ENCODE assay signal across 10 cellular contexts in the genomic region with DNA sequence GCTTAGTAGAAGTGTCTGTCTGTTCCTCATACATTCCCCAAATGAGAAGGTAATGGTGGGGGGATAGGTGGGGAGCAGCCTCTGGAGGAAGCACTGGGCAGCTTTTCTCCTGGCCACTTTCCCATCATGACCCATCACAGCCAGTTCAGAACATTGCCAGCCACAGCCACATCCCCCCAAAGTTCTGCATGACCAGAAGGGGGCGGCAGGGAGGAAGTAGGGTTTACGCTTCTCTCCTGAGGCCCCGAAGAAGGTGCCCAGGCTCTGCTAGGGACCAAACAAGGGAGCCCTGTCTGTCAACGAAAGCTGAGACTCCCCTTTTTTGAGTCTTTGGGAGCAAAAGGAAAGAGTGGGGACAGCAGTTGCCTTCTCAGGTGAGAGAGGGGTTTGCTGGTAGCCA. TPM values are rescaled to one million over a fixed set of nuclear protein-coding genes. Genes with fewer than 3 reads are reported as not detected.
DNase-seq lines count a peak whose midpoint lies in the region; ATAC-seq and TF ChIP-seq lines count a peak whose summit lies in the region.
"Had no signal": no experiment of that assay in that cellular context is flagged by ENCODE, and none has a peak within 500 bp of the region (broad histone marks: within the 10 kb centered on the region; RNA-seq: fewer than 3 reads in every experiment).

No MANE protein-coding gene starts in this region.

- intact Hi-C loops in activated CD4-positive, alpha-beta T cell treated with anti-CD3 and anti-CD28 coated beads for 36 hours (cut with DNase I, micrococcal nuclease): no loop called here
- intact Hi-C loops in gastrocnemius medialis (cut with DNase I; ENCODE audit: low total_unique reads): loop anchor here (5.0 to 10.0 kb wide), 3 partner anchors 650 to 1597 kb away; no protein-coding TSS in a partner anchor

- H3K9me3 ChIP-seq in Loucy (ENCODE audit: insufficient read depth, low read depth, low read length) (no peaks in the 10 kb centered on the region), gastrocnemius medialis (no peaks in the 10 kb centered on the region)

- ATAC-seq in activated CD4-positive, alpha-beta T cell treated with anti-CD3 and anti-CD28 coated beads for 36 hours: no peak
- ATAC-seq in gastrocnemius medialis: no peak
- no peak for ATAC-seq in activated T-helper 17 cell treated with anti-CD3 and anti-CD28 coated beads, Interleukin-2, amount 50 U/mL, for 72 hours (replicated peaks)
- no peak for ATAC-seq in stimulated activated naive B cell treated with anti-CD40 and anti-IgM and Interleukin-4, amounts not matched to agents 10 μg/mL and 1 μg/mL and 100 μg/mL, for 72 hours (replicated peaks)
- ATAC-seq: stimulated activated naive CD8-positive, alpha-beta T cell treated with anti-CD3 and anti-CD28 coated beads, Interleukin-15, amount 100 ng/mL, for 72 hours had no signal

- in situ Hi-C loops in gastrocnemius medialis (cut with MboI; ENCODE audit: low sequenced_read_pairs in 4 of 4): loop anchor here in 3 of 4 donors (5.0 to 25.0 kb wide), 7 partner anchors 200 to 1027 kb away; no protein-coding TSS in a partner anchor

- no peaks in the 10 kb centered on the region for H3K9me3 Mint-ChIP-seq in activated CD4-positive, alpha-beta T cell treated with anti-CD3 and anti-CD28 coated beads for 36 hours (ENCODE audit: low read depth)
- H3K9me3 Mint-ChIP-seq in activated T-helper 17 cell treated with anti-CD3 and anti-CD28 coated beads, Interleukin-2, amount 50 U/mL, for 72 hours: no peaks in the 10 kb centered on the region
- no peaks in the 10 kb centered on the region for H3K9me3 Mint-ChIP-seq in stimulated activated naive B cell treated with anti-CD40 and anti-IgM and Interleukin-4, amounts not matched to agents 10 μg/mL and 1 μg/mL and 100 μg/mL, for 72 hours
- H3K9me3 Mint-ChIP-seq: stimulated activated naive CD8-positive, alpha-beta T cell treated with anti-CD3 and anti-CD28 coated beads, Interleukin-15, amount 100 ng/mL, for 72 hours had no signal

- no peaks in the 10 kb centered on the region for H4K20me1 ChIP-seq in Loucy (ENCODE audit: insufficient read depth, low read length, poor library complexity, severe bottlenecking)

- H3K79me2 ChIP-seq in Loucy (ENCODE audit: insufficient read depth, low read length): no peaks in the 10 kb centered on the region

- CTCF ChIA-PET in activated CD4-positive, alpha-beta T cell treated with anti-CD3 and anti-CD28 coated beads for 36 hours (lab: Charles Lee): interaction anchor here (0.6 to 1.3 kb wide), 2 partner anchors 178 to 819 kb away, joined by 3 read pairs; no protein-coding TSS in a partner anchor

- H3K27ac ChIP-seq in gastrocnemius medialis: peak overlapping the region; percentile 93 to 95 (median 93)

- no peaks in the 10 kb centered on the region for H3K9me2 ChIP-seq in Loucy (replicated peaks; ENCODE audit: low read depth, low read length)

- H3K27me3 ChIP-seq in Loucy (ENCODE audit: insufficient read depth, low read length, poor library complexity, severe bottlenecking): no peaks in the 10 kb centered on the region
- H3K27me3 ChIP-seq in gastrocnemius medialis: no peaks in the 10 kb centered on the region

- H3K27ac Mint-ChIP-seq in activated CD4-positive, alpha-beta T cell treated with anti-CD3 and anti-CD28 coated beads for 36 hours: no peak overlapping the region
- H3K27ac Mint-ChIP-seq in activated T-helper 17 cell treated with anti-CD3 and anti-CD28 coated beads, Interleukin-2, amount 50 U/mL, for 72 hours: no peak overlapping the region
- H3K27ac Mint-ChIP-seq in stimulated activated naive B cell treated with anti-CD40 and anti-IgM and Interleukin-4, amounts not matched to agents 10 μg/mL and 1 μg/mL and 100 μg/mL, for 72 hours: no peak overlapping the region
- H3K27ac Mint-ChIP-seq: stimulated activated naive CD8-positive, alpha-beta T cell treated with anti-CD3 and anti-CD28 coated beads, Interleukin-15, amount 100 ng/mL, for 72 hours had no signal

- peaks cover 16% of the 10 kb centered on the region for H3K4me1 Mint-ChIP-seq in activated CD4-positive, alpha-beta T cell treated with anti-CD3 and anti-CD28 coated beads for 36 hours
- peaks cover 6% of the 10 kb centered on the region for H3K4me1 Mint-ChIP-seq in activated T-helper 17 cell treated with anti-CD3 and anti-CD28 coated beads, Interleukin-2, amount 50 U/mL, for 72 hours
- H3K4me1 Mint-ChIP-seq in stimulated activated naive B cell treated with anti-CD40 and anti-IgM and Interleukin-4, amounts not matched to agents 10 μg/mL and 1 μg/mL and 100 μg/mL, for 72 hours: peaks cover 12 to 15% of the 10 kb centered on the region in 2 donors

- no peak overlapping the region for H3K4me2 ChIP-seq in Loucy (ENCODE audit: low read depth, low read length, poor library complexity, severe bottlenecking)

- no peak overlapping the region for H3K9ac ChIP-seq in Loucy (ENCODE audit: low read depth, low read length, poor library complexity, severe bottlenecking)

- no peak for TF ChIP-seq POLR2A in gastrocnemius medialis (IDR thresholded peaks at IDR 0.05)

- H3K36me3 ChIP-seq in Loucy (ENCODE audit: insufficient read depth, low read length) (no peaks in the 10 kb centered on the region), gastrocnemius medialis (no peaks in the 10 kb centered on the region)

- POLR2A ChIA-PET in activated CD4-positive, alpha-beta T cell treated with anti-CD3 and anti-CD28 coated beads for 36 hours (lab: Charles Lee): no interaction called here

- no peaks in the 10 kb centered on the region for H3F3A ChIP-seq in Loucy (ENCODE audit: low read depth)

- H3K4me1 ChIP-seq in Loucy (ENCODE audit: insufficient read depth, low read length, poor library complexity, severe bottlenecking) (peaks cover 13% of the 10 kb centered on the region), gastrocnemius medialis (peaks cover 85 to 93% of the 10 kb centered on the region in 2 donors)

- no peaks in the 10 kb centered on the region for H3K36me3 Mint-ChIP-seq in activated CD4-positive, alpha-beta T cell treated with anti-CD3 and anti-CD28 coated beads for 36 hours (ENCODE audit: low read depth)
- H3K36me3 Mint-ChIP-seq in activated T-helper 17 cell treated with anti-CD3 and anti-CD28 coated beads, Interleukin-2, amount 50 U/mL, for 72 hours (ENCODE audit: low read depth): no peaks in the 10 kb centered on the region
- H3K36me3 Mint-ChIP-seq in stimulated activated naive B cell treated with anti-CD40 and anti-IgM and Interleukin-4, amounts not matched to agents 10 μg/mL and 1 μg/mL and 100 μg/mL, for 72 hours: no peaks in the 10 kb centered on the region

- no peak overlapping the region for H2AFZ ChIP-seq in Loucy (ENCODE audit: low read length)

- H3K27me3 Mint-ChIP-seq in activated CD4-positive, alpha-beta T cell treated with anti-CD3 and anti-CD28 coated beads for 36 hours: peaks cover 40% of the 10 kb centered on the region
- H3K27me3 Mint-ChIP-seq in activated T-helper 17 cell treated with anti-CD3 and anti-CD28 coated beads, Interleukin-2, amount 50 U/mL, for 72 hours: peaks cover 58% of the 10 kb centered on the region
- peaks cover 66 to 84% of the 10 kb centered on the region in 2 donors for H3K27me3 Mint-ChIP-seq in stimulated activated naive B cell treated with anti-CD40 and anti-IgM and Interleukin-4, amounts not matched to agents 10 μg/mL and 1 μg/mL and 100 μg/mL, for 72 hours

- TF ChIP-seq CTCF in Loucy (conservative IDR thresholded peaks at IDR 0.05; ENCODE audit: low read length): peak; percentile 80
- peak; percentile 61 for TF ChIP-seq CTCF in choroid plexus epithelial cell (conservative IDR thresholded peaks at IDR 0.05; ENCODE audit: low read depth, low read length)
- TF ChIP-seq CTCF in gastrocnemius medialis (IDR thresholded peaks at IDR 0.05 in 4 of 5, conservative IDR thresholded peaks at IDR 0.05 in 1 of 5): peak in 2 of 5 experiments; percentile 44 to 54

- H3K4me3 ChIP-seq in Loucy (ENCODE audit: low read length, poor library complexity, severe bottlenecking) (no peak overlapping the region), choroid plexus epithelial cell (ENCODE audit: low read depth, low read length) (no peak overlapping the region), gastrocnemius medialis (no peak overlapping the region)

- H3K4me3 Mint-ChIP-seq in activated CD4-positive, alpha-beta T cell treated with anti-CD3 and anti-CD28 coated beads for 36 hours: no peak overlapping the region
- no peak overlapping the region for H3K4me3 Mint-ChIP-seq in activated T-helper 17 cell treated with anti-CD3 and anti-CD28 coated beads, Interleukin-2, amount 50 U/mL, for 72 hours
- H3K4me3 Mint-ChIP-seq in stimulated activated naive B cell treated with anti-CD40 and anti-IgM and Interleukin-4, amounts not matched to agents 10 μg/mL and 1 μg/mL and 100 μg/mL, for 72 hours: no peak overlapping the region
- H3K4me3 Mint-ChIP-seq: stimulated activated naive CD8-positive, alpha-beta T cell treated with anti-CD3 and anti-CD28 coated beads, Interleukin-15, amount 100 ng/mL, for 72 hours had no signal

- DNase-seq in activated CD4-positive, alpha-beta T cell treated with anti-CD3 and anti-CD28 coated beads for 36 hours: peak; percentile 63
- no peak for DNase-seq in activated CD4-positive, alpha-beta T cell treated with anti-CD3 and anti-CD28 coated beads for 4 hours
- DNase-seq in choroid plexus epithelial cell (ENCODE audit: low read depth) (no peak), gastrocnemius medialis (no peak)
- no peak for DNase-seq in stimulated activated naive B cell treated with anti-CD40 and anti-IgM and Interleukin-4, amounts not matched to agents 10 μg/mL and 1 μg/mL and 100 μg/mL, for 72 hours
- DNase-seq in activated CD4-positive, CD25-positive, alpha-beta regulatory T cell (lab: John Stamatoyannopoulos, UW): no peak
- DNase-seq: NCI-H187 had no signal

RNA-seq across cellular contexts. Expression of gene IGFBP5, which starts 7.7 kb away (rescaled TPM):
- total RNA-seq in activated CD4-positive, alpha-beta T cell treated with anti-CD3 and anti-CD28 coated beads for 36 hours: not detected
- 100 to 1,000 TPM in 3 of 4 donors, 10 to 100 TPM in 1; 99.5 to 550 (median 279) TPM for total RNA-seq in gastrocnemius medialis
- total RNA-seq in activated T-helper 17 cell treated with anti-CD3 and anti-CD28 coated beads, Interleukin-2, amount 50 U/mL, for 72 hours: not detected

RNA-seq across cellular contexts. Expression of gene IGFBP2, which starts 54.4 kb away (rescaled TPM):
- 10 to 100 TPM in 1 of 2 experiments, 1 to 10 TPM in 1; 9.8 to 11.5 TPM for total RNA-seq in activated CD4-positive, alpha-beta T cell treated with anti-CD3 and anti-CD28 coated beads for 36 hours
- 10 to 100 TPM; 14.3 to 44.4 (median 23.6) TPM for total RNA-seq in gastrocnemius medialis
- under 1 TPM in 1 of 2 donors, not detected in 1; 0.32 TPM for total RNA-seq in activated T-helper 17 cell treated with anti-CD3 and anti-CD28 coated beads, Interleukin-2, amount 50 U/mL, for 72 hours

Comparison
In these comparisons a context has a peak if more than half of its experiments do, and no peak if none do; other contexts are left out.
1. RNA of gene IGFBP5, which starts 7.7 kb away (total RNA-seq): 99.5 to 550 TPM in gastrocnemius medialis; not detected in activated CD4-positive, alpha-beta T cell treated with anti-CD3 and anti-CD28 coated beads for 36 hours and not detected in activated T-helper 17 cell treated with anti-CD3 and anti-CD28 coated beads, Interleukin-2, amount 50 U/mL, for 72 hours; every median in the first group is over 10 times any median in the second.
2. RNA of gene IGFBP2, which starts 54.4 kb away (total RNA-seq): 14.3 to 44.4 TPM in gastrocnemius medialis and 9.8 to 11.5 TPM in activated CD4-positive, alpha-beta T cell treated with anti-CD3 and anti-CD28 coated beads for 36 hours; 0.32 TPM in activated T-helper 17 cell treated with anti-CD3 and anti-CD28 coated beads, Interleukin-2, amount 50 U/mL, for 72 hours; every median in the first group is over 4 times any median in the second.